ENCODE assay signal across 1 cellular context in genomic region chr19:36043952-36044351, GRCh38.
TF ChIP-seq lines count a peak whose summit lies in the region.

No MANE protein-coding gene starts in this region.

TF ChIP-seq in IMR-90, 13 proteins besides CTCF, POLR2A, EP300 and RAD21 (continued from another document):
- TF ChIP-seq FOS (IDR thresholded peaks at IDR 0.05; ENCODE audit: low read depth, low read length) (no peak), MXI1 (IDR thresholded peaks at IDR 0.05; ENCODE audit: borderline replicate concordance, low read depth, low read length) (no peak), MAFK (IDR thresholded peaks at IDR 0.05; ENCODE audit: low read depth, low read length) (no peak), CEBPB (IDR thresholded peaks at IDR 0.05; ENCODE audit: low read depth, low read length) (no peak), SMC3 (IDR thresholded peaks at IDR 0.05; ENCODE audit: low read depth, low read length) (no peak), CHD1 (IDR thresholded peaks at IDR 0.05; ENCODE audit: low read depth, low read length) (no peak), RFX5 (IDR thresholded peaks at IDR 0.05; ENCODE audit: low read depth, low read length) (no peak)
- TF ChIP-seq, protein P1, sequence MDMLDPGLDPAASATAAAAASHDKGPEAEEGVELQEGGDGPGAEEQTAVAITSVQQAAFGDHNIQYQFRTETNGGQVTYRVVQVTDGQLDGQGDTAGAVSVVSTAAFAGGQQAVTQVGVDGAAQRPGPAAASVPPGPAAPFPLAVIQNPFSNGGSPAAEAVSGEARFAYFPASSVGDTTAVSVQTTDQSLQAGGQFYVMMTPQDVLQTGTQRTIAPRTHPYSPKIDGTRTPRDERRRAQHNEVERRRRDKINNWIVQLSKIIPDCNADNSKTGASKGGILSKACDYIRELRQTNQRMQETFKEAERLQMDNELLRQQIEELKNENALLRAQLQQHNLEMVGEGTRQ (IDR thresholded peaks at IDR 0.05; ENCODE audit: low read depth, low read length): no peak
